27 cellular contexts compared by ENCODE assay signal in genomic region chr21:35906587-35906986, GRCh38.
DNase-seq lines count a peak whose midpoint lies in the region; ATAC-seq, FAIRE-seq and TF ChIP-seq lines count a peak whose summit lies in the region.
"Had no signal": no experiment of that assay in that cellular context is flagged by ENCODE, and none has a peak within 500 bp of the region (broad histone marks: within the 10 kb centered on the region; RNA-seq: fewer than 3 reads in every experiment).

No MANE protein-coding gene starts in this region.

- H4K5ac ChIP-seq in IMR-90 (ENCODE audit: low read depth, low read length) (no peak overlapping the region), H1 (ENCODE audit: insufficient read length, low read depth, low read length) (no peak overlapping the region)

- no peak for TF ChIP-seq POLR2A in HepG2 (IDR thresholded peaks at IDR 0.05; ENCODE audit: insufficient read depth in 1 of 2, low read depth in 2 of 2, low read length in 2 of 2)
- no peak for TF ChIP-seq POLR2A in right lobe of liver (IDR thresholded peaks at IDR 0.05)
- no peak for TF ChIP-seq POLR2A in IMR-90 (IDR thresholded peaks at IDR 0.05; ENCODE audit: low read depth, low read length)
- no peak for TF ChIP-seq POLR2A in H1 (IDR thresholded peaks at IDR 0.05; ENCODE audit: control extremely low read depth in 1 of 2, low read depth in 2 of 2, low read length in 2 of 2)
- no peak for TF ChIP-seq POLR2A in ovary (IDR thresholded peaks at IDR 0.05)

- no peak overlapping the region for H2BK120ac ChIP-seq in IMR-90 (ENCODE audit: low read depth, low read length)
- no peak overlapping the region for H2BK120ac ChIP-seq in H1 (replicated peaks; ENCODE audit: low read depth, low read length)

- H4K91ac ChIP-seq in IMR-90 (ENCODE audit: insufficient read depth, low read depth, low read length) (no peak overlapping the region), H1 (replicated peaks; ENCODE audit: insufficient read length, low read length) (no peak overlapping the region)

- CTCF ChIA-PET in HepG2 (lab: Yijun Ruan, JAX; ENCODE audit: low intra/inter-chr PET ratio, low total read pairs) = no interaction called here
- CTCF ChIA-PET in IMR-90 (lab: Yijun Ruan, JAX) = no interaction called here
- CTCF ChIA-PET in H1 (lab: Charles Lee; ENCODE audit: partially characterized antibody) = no interaction called here

- H3K9me3 ChIP-seq in HepG2 (ENCODE audit: low read length) = no peaks in the 10 kb centered on the region
- H3K9me3 ChIP-seq in right lobe of liver = no peaks in the 10 kb centered on the region
- no peaks in the 10 kb centered on the region; the same call in 1 of the 2 replicates for H3K9me3 ChIP-seq in IMR-90 (ENCODE audit: control insufficient read depth, insufficient read depth, low read length)
- H3K9me3 ChIP-seq in H1 (ENCODE audit: insufficient read depth in 2 of 2, low read depth in 1 of 2, low read length in 1 of 2) = no peaks in the 10 kb centered on the region; a peak in 1 of 4 replicates
- H3K9me3 ChIP-seq in ovary = no peaks in the 10 kb centered on the region
- H3K9me3 ChIP-seq: BE2C, BLaER1 had no signal

- H3K4me1 Mint-ChIP-seq in stimulated activated naive B cell treated with anti-CD40 and anti-IgM and Interleukin-4, amounts not matched to agents 10 μg/mL and 1 μg/mL and 100 μg/mL, for 72 hours = no peaks in the 10 kb centered on the region
- H3K4me1 Mint-ChIP-seq: CD4-positive, alpha-beta memory T cell; CD4-positive, CD25-positive, alpha-beta regulatory T cell; CD8-positive, alpha-beta memory T cell had no signal

- in situ Hi-C loops in HepG2 (cut with HindIII; ENCODE audit: extremely low pct_ligation_motif_present, low pct_unique_long_range_greater_than_20kb) (no loop called here), IMR-90 (cut with MboI; ENCODE audit: low sequenced_read_pairs) (no loop called here)

- H3K4ac ChIP-seq in IMR-90 (ENCODE audit: low read depth, low read length) (no peak overlapping the region), H1 (replicated peaks; ENCODE audit: insufficient read length, low read depth, low read length) (no peak overlapping the region)

- ATAC-seq in HepG2 (no peak), right lobe of liver (no peak), IMR-90 (ENCODE audit: low read depth) (no peak), HG02981 (IDR thresholded peaks at IDR 0.05; ENCODE audit: unreplicated experiment) (no peak), HG02623 (IDR thresholded peaks at IDR 0.05; ENCODE audit: unreplicated experiment) (no peak)
- no peak for ATAC-seq in stimulated activated naive B cell treated with anti-CD40 and anti-IgM and Interleukin-4, amounts not matched to agents 10 μg/mL and 1 μg/mL and 100 μg/mL, for 72 hours (replicated peaks)

- H3K56ac ChIP-seq in IMR-90 (ENCODE audit: extremely low read depth, insufficient read depth, low read length) (no peak overlapping the region), H1 (replicated peaks; ENCODE audit: insufficient read length, low read depth, low read length) (no peak overlapping the region)

- H3K27me3 ChIP-seq in HepG2 (ENCODE audit: control insufficient read depth in 1 of 2, insufficient read depth in 2 of 2, low read length in 2 of 2) (no peaks in the 10 kb centered on the region), right lobe of liver (no peaks in the 10 kb centered on the region), IMR-90 (ENCODE audit: control insufficient read depth, insufficient read depth, low read length) (no peaks in the 10 kb centered on the region; the same call in 1 of the 2 replicates), H1 (replicated peaks in 1 of 4; ENCODE audit: control insufficient read depth in 3 of 4, extremely low read depth in 1 of 4, insufficient read depth in 3 of 4, low read length in 3 of 4) (no peaks in the 10 kb centered on the region), ovary (no peaks in the 10 kb centered on the region)
- H3K27me3 ChIP-seq: BE2C, BLaER1 had no signal

- no peak overlapping the region for H3K4me3 Mint-ChIP-seq in stimulated activated naive B cell treated with anti-CD40 and anti-IgM and Interleukin-4, amounts not matched to agents 10 μg/mL and 1 μg/mL and 100 μg/mL, for 72 hours
- H3K4me3 Mint-ChIP-seq: CD4-positive, alpha-beta memory T cell; CD4-positive, CD25-positive, alpha-beta regulatory T cell; CD8-positive, alpha-beta memory T cell had no signal

- no peak overlapping the region for H4K8ac ChIP-seq in IMR-90 (ENCODE audit: low read depth in 2 of 2, low read length in 2 of 2)
- no peak overlapping the region for H4K8ac ChIP-seq in H1 (ENCODE audit: extremely low read depth, insufficient read depth, low read length)

- POLR2A ChIA-PET in HepG2 (lab: Yijun Ruan, JAX) (no interaction called here), IMR-90 (lab: Charles Lee; ENCODE audit: unreplicated experiment) (no interaction called here), H1 (lab: Charles Lee; ENCODE audit: partially characterized antibody) (no interaction called here)

- peaks cover 10 to 24% of the 10 kb centered on the region in 2 donors for H3K27me3 Mint-ChIP-seq in stimulated activated naive B cell treated with anti-CD40 and anti-IgM and Interleukin-4, amounts not matched to agents 10 μg/mL and 1 μg/mL and 100 μg/mL, for 72 hours

- H2BK20ac ChIP-seq in IMR-90 (ENCODE audit: low read depth, low read length) (no peak overlapping the region), H1 (ENCODE audit: low read length) (no peak overlapping the region)

- H3K27ac ChIP-seq in HepG2 (ENCODE audit: extremely low read length, insufficient read depth, low read length) = no peak overlapping the region
- no peak overlapping the region for H3K27ac ChIP-seq in right lobe of liver
- no peak overlapping the region for H3K27ac ChIP-seq in IMR-90 (ENCODE audit: insufficient read depth, low read length)
- H3K27ac ChIP-seq in H1 (ENCODE audit: low read depth, low read length) = no peak overlapping the region
- no peak overlapping the region for H3K27ac ChIP-seq in ovary
- H3K27ac ChIP-seq: 22Rv1, BLaER1 had no signal

- H3K4me2 ChIP-seq in HepG2 (ENCODE audit: low read depth, low read length) = no peak overlapping the region
- H3K4me2 ChIP-seq in IMR-90 (ENCODE audit: low read depth, low read length) = no peak overlapping the region
- no peak overlapping the region for H3K4me2 ChIP-seq in H1 (ENCODE audit: insufficient read depth in 1 of 2, low read depth in 2 of 2, low read length in 2 of 2)
- H3K4me2 ChIP-seq: BLaER1 had no signal

- H3K23me2 ChIP-seq in H1 (ENCODE audit: low read depth, low read length) = no peaks in the 10 kb centered on the region

- peak overlapping the region; percentile 37 for H3K27ac Mint-ChIP-seq in stimulated activated naive B cell treated with anti-CD40 and anti-IgM and Interleukin-4, amounts not matched to agents 10 μg/mL and 1 μg/mL and 100 μg/mL, for 72 hours
- H3K27ac Mint-ChIP-seq: CD4-positive, alpha-beta memory T cell; CD4-positive, CD25-positive, alpha-beta regulatory T cell; CD8-positive, alpha-beta memory T cell had no signal

- TF ChIP-seq RAD21 in HepG2 (CRISPR knock-in tag; IDR thresholded peaks at IDR 0.05) = no peak
- no peak for TF ChIP-seq RAD21 in IMR-90 (IDR thresholded peaks at IDR 0.05; ENCODE audit: low read length)
- no peak for TF ChIP-seq RAD21 in H1 (IDR thresholded peaks at IDR 0.05 in 1 of 2, conservative IDR thresholded peaks at IDR 0.05 in 1 of 2; ENCODE audit: low read depth in 2 of 2, low read length in 2 of 2)

- no peak overlapping the region for H3K14ac ChIP-seq in IMR-90 (replicated peaks; ENCODE audit: low read depth, low read length)
- no peak overlapping the region for H3K14ac ChIP-seq in H1 (ENCODE audit: insufficient read length)

- H2BK5ac ChIP-seq in IMR-90 (ENCODE audit: low read depth, low read length, poor library complexity, severe bottlenecking) (no peak overlapping the region), H1 (ENCODE audit: low read depth, low read length) (no peak overlapping the region)

- no peak overlapping the region for H2BK15ac ChIP-seq in IMR-90 (ENCODE audit: low read depth, low read length)
- H2BK15ac ChIP-seq in H1 (ENCODE audit: low read length) = no peak overlapping the region

- peaks cover 0 to 1% of the 10 kb centered on the region in 2 donors for H3K9me3 Mint-ChIP-seq in stimulated activated naive B cell treated with anti-CD40 and anti-IgM and Interleukin-4, amounts not matched to agents 10 μg/mL and 1 μg/mL and 100 μg/mL, for 72 hours
- H3K9me3 Mint-ChIP-seq: CD4-positive, alpha-beta memory T cell; CD8-positive, alpha-beta memory T cell had no signal

- no peaks in the 10 kb centered on the region for H3K9me1 ChIP-seq in IMR-90 (ENCODE audit: insufficient read depth, low read length)

- no peak overlapping the region for H2AFZ ChIP-seq in HepG2 (ENCODE audit: low read length)
- no peak overlapping the region for H2AFZ ChIP-seq in IMR-90 (replicated peaks; ENCODE audit: low read length, poor library complexity)
- no peak overlapping the region for H2AFZ ChIP-seq in H1 (ENCODE audit: low read length)

- intact Hi-C loops in HepG2 (cut with micrococcal nuclease; ENCODE audit: unreplicated experiment) (no loop called here), right lobe of liver (cut with DNase I) (no loop called here), IMR-90 (cut with micrococcal nuclease) (no loop called here), ovary (cut with DNase I) (no loop called here)

- H2AK9ac ChIP-seq in IMR-90 (replicated peaks; ENCODE audit: low read depth, low read length, poor library complexity) = no peak overlapping the region

- dilution Hi-C loops in IMR-90 (cut with HindIII; ENCODE audit: low sequenced_read_pairs, unreplicated experiment) = no loop called here

- H3K79me2 ChIP-seq in HepG2 (ENCODE audit: insufficient read depth, low read length) (no peaks in the 10 kb centered on the region), H1 (ENCODE audit: control insufficient read depth in 1 of 2, insufficient read depth in 2 of 2, low read length in 2 of 2) (no peaks in the 10 kb centered on the region)

- no peak for TF ChIP-seq EP300 in HepG2 (IDR thresholded peaks at IDR 0.05; ENCODE audit: low read depth in 2 of 2, low read length in 2 of 2)
- no peak for TF ChIP-seq EP300 in HepG2 (CRISPR knock-in tag; IDR thresholded peaks at IDR 0.05; ENCODE audit: borderline replicate concordance)
- no peak for TF ChIP-seq EP300 in H1 (IDR thresholded peaks at IDR 0.05; ENCODE audit: borderline replicate concordance in 1 of 2, low read depth in 2 of 2, low read length in 2 of 2)
- no peak for TF ChIP-seq EP300 in ovary (IDR thresholded peaks at IDR 0.05)

- H3K79me1 ChIP-seq in IMR-90 (ENCODE audit: low read depth in 1 of 2, low read length in 2 of 2) (no peaks in the 10 kb centered on the region), H1 (ENCODE audit: low read depth, low read length) (no peaks in the 10 kb centered on the region)

- FAIRE-seq in HepG2 (lab: Jason Lieb, UNC) = no peak
- FAIRE-seq in H1 (lab: Jason Lieb, UNC) = no peak
- FAIRE-seq: GM12892, GM18507 had no signal

- H2BK12ac ChIP-seq in H1 (ENCODE audit: low read depth, low read length) = no peak overlapping the region

- DNase-seq in HepG2 (ENCODE audit: low spot score) (no peak), right lobe of liver (no peak), IMR-90 (no peak), H1 (ENCODE audit: low read depth in 1 of 2, low spot score in 2 of 2) (no peak), ovary (no peak)
- no peak for DNase-seq in stimulated activated naive B cell treated with anti-CD40 and anti-IgM and Interleukin-4, amounts not matched to agents 10 μg/mL and 1 μg/mL and 100 μg/mL, for 72 hours
- DNase-seq: ACHN; BE2C; C1 segment of cervical spinal cord; CD4-positive, alpha-beta memory T cell; CD4-positive, CD25-positive, alpha-beta regulatory T cell; CD8-positive, alpha-beta memory T cell; COR-L47; DMS 273 treated with DMSO at 0.1 percent for 48 hours; DMS153; DMS53; DMS79; DND-41; EL; GDM1 had no signal

- no peaks in the 10 kb centered on the region for H3K36me3 Mint-ChIP-seq in stimulated activated naive B cell treated with anti-CD40 and anti-IgM and Interleukin-4, amounts not matched to agents 10 μg/mL and 1 μg/mL and 100 μg/mL, for 72 hours
- H3K36me3 Mint-ChIP-seq: CD14-positive monocyte; CD4-positive, alpha-beta memory T cell; CD4-positive, CD25-positive, alpha-beta regulatory T cell; CD8-positive, alpha-beta memory T cell had no signal

- H3K4me3 ChIP-seq in HepG2 (replicated peaks in 1 of 3; ENCODE audit: insufficient read depth in 1 of 3, low read depth in 2 of 3, low read length in 3 of 3) (no peak overlapping the region), right lobe of liver (no peak overlapping the region), IMR-90 (ENCODE audit: insufficient read depth, low read depth, low read length) (no peak overlapping the region), H1 (ENCODE audit: extremely low read depth in 1 of 4, insufficient read depth in 2 of 4, low read depth in 3 of 4, low read length in 4 of 4) (no peak overlapping the region), ovary (no peak overlapping the region)
- H3K4me3 ChIP-seq: BLaER1 had no signal

- H2AK5ac ChIP-seq in IMR-90 (ENCODE audit: low read depth, low read length) (no peak overlapping the region), H1 (ENCODE audit: low read depth, low read length) (no peak overlapping the region)

- H3K18ac ChIP-seq in IMR-90 (ENCODE audit: low read depth, low read length) (no peak overlapping the region), H1 (ENCODE audit: extremely low read depth, low read length) (no peak overlapping the region)

- TF ChIP-seq CTCF in HepG2 (CRISPR knock-in tag; IDR thresholded peaks at IDR 0.05) (no peak), right lobe of liver (IDR thresholded peaks at IDR 0.05) (no peak), IMR-90 (conservative IDR thresholded peaks at IDR 0.05; ENCODE audit: low read depth, low read length) (no peak), H1 (IDR thresholded peaks at IDR 0.05; ENCODE audit: control extremely low read depth in 1 of 3, insufficient read depth in 1 of 3, low read depth in 1 of 3, low read length in 3 of 3) (no peak), ovary (IDR thresholded peaks at IDR 0.05) (no peak)

- no peaks in the 10 kb centered on the region for H3K4me1 ChIP-seq in HepG2 (ENCODE audit: insufficient read depth, low read length)
- H3K4me1 ChIP-seq in right lobe of liver = no peaks in the 10 kb centered on the region
- H3K4me1 ChIP-seq in IMR-90 (ENCODE audit: control insufficient read depth, insufficient read depth, low read length) = no peaks in the 10 kb centered on the region; the same call in 1 of the 2 replicates
- H3K4me1 ChIP-seq in H1 (replicated peaks in 1 of 4; ENCODE audit: control insufficient read depth in 3 of 4, insufficient read depth in 4 of 4, low read length in 3 of 4) = peaks cover 0 to 2% (median 0%) of the 10 kb centered on the region in 4 experiments; a peak in 2 of 7 replicates
- peaks cover 5% of the 10 kb centered on the region for H3K4me1 ChIP-seq in ovary (ENCODE audit: insufficient read depth)
- H3K4me1 ChIP-seq: BE2C, BLaER1 had no signal

- no peak overlapping the region for H3K23ac ChIP-seq in IMR-90 (ENCODE audit: low read depth, low read length)
- no peak overlapping the region for H3K23ac ChIP-seq in H1 (ENCODE audit: insufficient read length)

- H4K20me1 ChIP-seq in HepG2 (ENCODE audit: insufficient read depth, low read length) (no peaks in the 10 kb centered on the region), IMR-90 (ENCODE audit: insufficient read depth, low read length) (no peaks in the 10 kb centered on the region), H1 (replicated peaks in 1 of 2; ENCODE audit: control insufficient read depth in 1 of 2, insufficient read depth in 2 of 2, low read length in 2 of 2) (no peaks in the 10 kb centered on the region)
- H4K20me1 ChIP-seq: BLaER1 had no signal

- no peak overlapping the region for H3K9ac ChIP-seq in HepG2 (ENCODE audit: insufficient read depth, low read depth, low read length)
- no peak overlapping the region for H3K9ac ChIP-seq in IMR-90 (ENCODE audit: low read depth, low read length)
- no peak overlapping the region for H3K9ac ChIP-seq in H1 (replicated peaks in 1 of 4; ENCODE audit: extremely low read depth in 1 of 4, low read depth in 3 of 4, low read length in 3 of 4)
- H3K9ac ChIP-seq: BLaER1 had no signal

- BruUV-seq in HepG2 (replicated peaks; lab: Mats Ljungman, UMichigan) (no TSS peak), IMR-90 (replicated peaks; lab: Mats Ljungman, UMichigan) (no TSS peak)

- H3K36me3 ChIP-seq in HepG2 (replicated peaks in 1 of 2; ENCODE audit: control insufficient read depth in 1 of 2, insufficient read depth in 2 of 2, low read length in 2 of 2) = no peaks in the 10 kb centered on the region
- no peaks in the 10 kb centered on the region for H3K36me3 ChIP-seq in right lobe of liver
- no peaks in the 10 kb centered on the region for H3K36me3 ChIP-seq in IMR-90 (ENCODE audit: control insufficient read depth, insufficient read depth, low read length)
- H3K36me3 ChIP-seq in H1 (ENCODE audit: control insufficient read depth in 2 of 4, insufficient read depth in 4 of 4, low read length in 3 of 4) = no peaks in the 10 kb centered on the region
- H3K36me3 ChIP-seq in ovary = no peaks in the 10 kb centered on the region
- H3K36me3 ChIP-seq: BE2C, BLaER1 had no signal

Comparison
In these comparisons a context has a peak if more than half of its experiments do, and no peak if none do; other contexts are left out.
1. Of the 41 proteins assayed by ChIP-seq in both HepG2 and H1: peak only in HepG2: none; only in H1: none; in both: MAFK; in neither: 40.